ENCODE assay signal across 15 cellular contexts in the genomic region with DNA sequence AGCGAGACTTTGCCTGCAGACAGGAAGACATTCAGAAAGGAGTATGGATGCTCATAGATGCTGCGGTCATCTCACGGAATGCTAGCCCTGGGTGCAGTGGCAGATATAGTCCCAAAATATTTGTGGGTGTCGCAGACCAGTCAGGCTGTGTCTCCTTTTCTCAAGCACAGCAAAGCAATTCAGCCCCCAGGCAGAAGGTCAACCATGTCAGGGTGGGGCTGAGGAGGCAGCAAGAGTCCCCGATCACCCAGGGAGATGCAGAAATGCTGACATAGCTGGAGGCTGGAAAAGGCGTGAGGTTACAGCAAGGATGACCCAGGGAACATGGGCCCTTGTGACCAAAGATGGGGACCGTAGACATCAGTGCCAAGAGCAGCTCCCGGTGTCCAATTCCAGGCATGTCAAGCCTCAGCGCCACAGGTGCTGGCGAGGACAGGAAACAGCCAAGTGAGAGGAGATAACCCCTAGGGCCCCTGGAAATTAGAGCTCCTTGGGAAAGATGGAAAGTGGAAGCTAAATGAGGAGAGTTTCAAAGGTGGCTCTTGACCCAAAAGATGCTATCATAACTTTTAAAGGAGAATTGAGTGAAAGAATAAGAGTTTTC.
"Had no signal": no experiment of that assay in that cellular context is flagged by ENCODE, and none has a peak within 500 bp of the region (broad histone marks: within the 10 kb centered on the region; RNA-seq: fewer than 3 reads in every experiment).

No MANE protein-coding gene starts in this region.

- H3K27ac Mint-ChIP-seq: activated CD4-positive, alpha-beta memory T cell treated with anti-CD3 and anti-CD28 coated beads for 36 hours; activated CD4-positive, alpha-beta T cell treated with anti-CD3 and anti-CD28 coated beads for 36 hours; activated naive CD8-positive, alpha-beta T cell treated with anti-CD3 and anti-CD28 coated beads, Interleukin-2, amount 10 ng/mL, durations not matched to agents 7 days and 5 days; activated T-cell treated with anti-CD3 and anti-CD28 coated beads, Interleukin-2, amount 50 U/mL, for 72 hours; dendritic cell treated with granulocyte-macrophage colony-stimulating factor and Interleukin-4, amounts not matched to agents 40 ng/mL and 50 ng/mL, for 4 days; stimulated activated effector memory CD8-positive, alpha-beta T cell treated with anti-CD3 and anti-CD28 coated beads, Interleukin-12 subunit alpha, Interleukin-12 subunit beta, amount 100 ng/mL, for 72 hours had no signal

- H3K27ac ChIP-seq: epithelial cell of prostate, gastrocnemius medialis, heart left ventricle, lower lobe of right lung, neutrophil, thoracic aorta had no signal

- H3K36me3 Mint-ChIP-seq: activated CD4-positive, alpha-beta memory T cell treated with anti-CD3 and anti-CD28 coated beads for 36 hours; activated naive CD8-positive, alpha-beta T cell treated with anti-CD3 and anti-CD28 coated beads, Interleukin-2, amount 10 ng/mL, durations not matched to agents 7 days and 5 days; brain; stimulated activated effector memory CD8-positive, alpha-beta T cell treated with anti-CD3 and anti-CD28 coated beads, Interleukin-12 subunit alpha, Interleukin-12 subunit beta, amount 100 ng/mL, for 72 hours had no signal

- H3K4me3 Mint-ChIP-seq: activated CD4-positive, alpha-beta memory T cell treated with anti-CD3 and anti-CD28 coated beads for 36 hours; activated CD4-positive, alpha-beta T cell treated with anti-CD3 and anti-CD28 coated beads for 36 hours; activated naive CD8-positive, alpha-beta T cell treated with anti-CD3 and anti-CD28 coated beads, Interleukin-2, amount 10 ng/mL, durations not matched to agents 7 days and 5 days; activated T-cell treated with anti-CD3 and anti-CD28 coated beads, Interleukin-2, amount 50 U/mL, for 72 hours; brain; dendritic cell treated with granulocyte-macrophage colony-stimulating factor and Interleukin-4, amounts not matched to agents 40 ng/mL and 50 ng/mL, for 4 days; stimulated activated effector memory CD8-positive, alpha-beta T cell treated with anti-CD3 and anti-CD28 coated beads, Interleukin-12 subunit alpha, Interleukin-12 subunit beta, amount 100 ng/mL, for 72 hours had no signal

- ATAC-seq: activated CD4-positive, alpha-beta T cell treated with anti-CD3 and anti-CD28 coated beads for 36 hours; activated T-cell treated with anti-CD3 and anti-CD28 coated beads, Interleukin-2, amount 50 U/mL, for 72 hours; gastrocnemius medialis; heart left ventricle; lower lobe of right lung; stimulated activated effector memory CD8-positive, alpha-beta T cell treated with anti-CD3 and anti-CD28 coated beads, Interleukin-12 subunit alpha, Interleukin-12 subunit beta, amount 100 ng/mL, for 72 hours had no signal

- DNase-seq: activated CD4-positive, alpha-beta memory T cell treated with anti-CD3 and anti-CD28 coated beads for 36 hours; activated CD4-positive, alpha-beta T cell treated with anti-CD3 and anti-CD28 coated beads for 36 hours; activated naive CD8-positive, alpha-beta T cell treated with anti-CD3 and anti-CD28 coated beads, Interleukin-2, amount 10 ng/mL, durations not matched to agents 7 days and 5 days; activated T-cell treated with anti-CD3 and anti-CD28 coated beads, Interleukin-2, amount 50 U/mL, for 72 hours; effector memory CD4-positive, alpha-beta T cell; gastrocnemius medialis; lower lobe of right lung; retina had no signal

- H3K4me3 ChIP-seq: gastrocnemius medialis, heart left ventricle, lower lobe of right lung, thoracic aorta had no signal

- H3K27me3 ChIP-seq: gastrocnemius medialis, heart left ventricle had no signal

- H3K9me3 Mint-ChIP-seq: activated CD4-positive, alpha-beta memory T cell treated with anti-CD3 and anti-CD28 coated beads for 36 hours; activated naive CD8-positive, alpha-beta T cell treated with anti-CD3 and anti-CD28 coated beads, Interleukin-2, amount 10 ng/mL, durations not matched to agents 7 days and 5 days; activated T-cell treated with anti-CD3 and anti-CD28 coated beads, Interleukin-2, amount 50 U/mL, for 72 hours; dendritic cell treated with granulocyte-macrophage colony-stimulating factor and Interleukin-4, amounts not matched to agents 40 ng/mL and 50 ng/mL, for 4 days; stimulated activated effector memory CD8-positive, alpha-beta T cell treated with anti-CD3 and anti-CD28 coated beads, Interleukin-12 subunit alpha, Interleukin-12 subunit beta, amount 100 ng/mL, for 72 hours had no signal

- H3K36me3 ChIP-seq: gastrocnemius medialis, heart left ventricle, lower lobe of right lung, neutrophil, thoracic aorta had no signal

- H3K9me3 ChIP-seq: gastrocnemius medialis, heart left ventricle, lower lobe of right lung, neutrophil, thoracic aorta had no signal

- H3K4me1 Mint-ChIP-seq: activated CD4-positive, alpha-beta T cell treated with anti-CD3 and anti-CD28 coated beads for 36 hours; stimulated activated effector memory CD8-positive, alpha-beta T cell treated with anti-CD3 and anti-CD28 coated beads, Interleukin-12 subunit alpha, Interleukin-12 subunit beta, amount 100 ng/mL, for 72 hours had no signal
